ENCODE assay signal across 23 cellular contexts in the genomic region with DNA sequence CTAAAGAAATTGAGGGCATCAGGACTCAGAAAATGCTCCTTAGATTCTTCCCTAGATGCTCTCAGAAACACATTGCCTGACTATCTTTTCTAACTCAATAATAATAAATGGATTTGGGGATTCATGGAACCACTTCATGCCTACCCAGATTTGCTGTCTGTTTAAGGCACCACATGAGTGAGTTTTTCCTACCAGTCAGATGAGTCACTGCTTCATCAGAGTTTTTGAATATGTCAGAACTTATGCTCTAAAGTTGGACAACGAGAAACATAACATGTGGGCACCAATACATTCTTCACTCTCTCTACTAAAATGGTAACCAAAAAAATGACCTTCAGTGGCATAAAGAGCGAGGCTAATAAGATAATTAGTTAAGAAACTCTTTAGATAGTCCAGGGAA.
DNase-seq lines count a peak whose midpoint lies in the region; ATAC-seq and TF ChIP-seq lines count a peak whose summit lies in the region.
"Had no signal": no experiment of that assay in that cellular context is flagged by ENCODE, and none has a peak within 500 bp of the region (broad histone marks: within the 10 kb centered on the region; RNA-seq: fewer than 3 reads in every experiment).

No MANE protein-coding gene starts in this region.

- TF ChIP-seq CTCF in foreskin fibroblast (IDR thresholded peaks at IDR 0.05; ENCODE audit: low read depth, low read length), result no peak
- TF ChIP-seq CTCF in GM13976 (IDR thresholded peaks at IDR 0.05; ENCODE audit: borderline replicate concordance, control extremely low read depth, extremely low read depth, insufficient read depth, missing control alignments), result no peak

- ATAC-seq in HG03039 (IDR thresholded peaks at IDR 0.05; ENCODE audit: unreplicated experiment), result no peak
- ATAC-seq: gastrocnemius medialis had no signal

- H3K4me3 ChIP-seq in foreskin fibroblast (ENCODE audit: low read depth in 1 of 2, low read length in 2 of 2), result no peak overlapping the region
- H3K4me3 ChIP-seq: gastrocnemius medialis, testis, vagina had no signal

- in situ Hi-C loops in ACHN (cut with HindIII; ENCODE audit: low pct_ligation_motif_present, low pct_unique_long_range_greater_than_20kb, low sequenced_read_pairs) (no loop called here), GM13976 (cut with MboI; ENCODE audit: low sequenced_read_pairs, unreplicated experiment) (no loop called here)

- peak; percentile 34 for DNase-seq in ACHN
- peak; percentile 32 for DNase-seq in M059J (ENCODE audit: low read depth)
- peak; percentile 55 for DNase-seq in astrocyte of the hippocampus (ENCODE audit: low read depth, low spot score)
- DNase-seq in foreskin fibroblast, result peak; percentile 10 to 59
- DNase-seq in GM13976 (ENCODE audit: low spot score), result no peak
- no peak for DNase-seq in T-helper 2 cell
- no peak for DNase-seq in DMS53 treated with DMSO at 0.1 percent for 48 hours (lab: John Stamatoyannopoulos, UW; ENCODE audit: unreplicated experiment)
- DNase-seq: activated CD4-positive, alpha-beta T cell treated with anti-CD3 and anti-CD28 coated beads for 48 hours; activated CD8-positive, alpha-beta memory T cell treated with anti-CD3 and anti-CD28 coated beads for 24 hours; activated gamma-delta T cell; activated naive CD8-positive, alpha-beta T cell treated with anti-CD3 and anti-CD28 coated beads, Interleukin-2, amount 10 ng/mL, durations not matched to agents 7 days and 5 days; activated T-cell treated with anti-CD3 and anti-CD28 coated beads, Interleukin-2, amount 50 U/mL, for 1 hour; brain microvascular endothelial cell; DMS153; effector CD4-positive, alpha-beta T cell; gastrocnemius medialis; hippocampal formation; NCI-H1436; NCI-H774; stimulated activated naive CD4-positive, alpha-beta T cell; testis had no signal

Comparison
In these comparisons a context has a peak if more than half of its experiments do, and no peak if none do; other contexts are left out.
1. DNase-seq: peak in ACHN (single experiment), M059J (single experiment), astrocyte of the hippocampus (single experiment) and foreskin fibroblast (2 of 2); none in GM13976 (single experiment), T-helper 2 cell (0 of 5) and DMS53 treated with DMSO at 0.1 percent for 48 hours (single experiment).